In the genomic region with DNA sequence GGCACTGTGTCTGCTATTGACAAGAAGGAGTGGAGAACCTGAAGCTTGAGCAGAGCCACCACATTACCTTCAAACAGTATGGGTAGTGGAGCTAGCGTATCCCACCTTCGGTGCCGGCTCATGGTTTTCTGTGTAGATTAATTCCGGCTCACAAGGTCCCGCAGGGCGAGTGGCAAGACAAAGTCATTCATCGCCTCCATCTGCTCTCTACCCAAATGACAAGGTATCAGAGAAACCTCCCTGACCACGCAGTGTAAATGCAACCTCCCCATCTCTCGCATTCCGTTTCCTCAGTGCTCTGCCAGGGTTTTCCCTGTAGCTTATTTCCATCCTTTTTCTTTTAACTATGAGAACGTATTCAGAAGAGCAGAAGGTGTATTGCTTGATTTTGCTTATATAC, we compare ENCODE assay signal across 14 cellular contexts.
"Had no signal": no experiment of that assay in that cellular context is flagged by ENCODE, and none has a peak within 500 bp of the region (broad histone marks: within the 10 kb centered on the region; RNA-seq: fewer than 3 reads in every experiment).

No MANE protein-coding gene starts in this region.

- H3K27ac ChIP-seq: brain microvascular endothelial cell, esophagus squamous epithelium, stomach, tibial nerve had no signal

- ATAC-seq: activated CD4-positive, CD25-positive, alpha-beta regulatory T cell treated with anti-CD3 and anti-CD28 coated beads, Interleukin-2, amount 50 U/mL, for 24 hours; activated T-cell treated with anti-CD3 and anti-CD28 coated beads, Interleukin-2, amount 50 U/mL, for 4 hours; left colon; natural killer cell had no signal

- H3K27me3 ChIP-seq: brain microvascular endothelial cell, esophagus squamous epithelium, stomach, tibial nerve had no signal

- H3K9me3 ChIP-seq: esophagus squamous epithelium, stomach, tibial nerve had no signal

- H3K36me3 Mint-ChIP-seq: natural killer cell had no signal

- H3K27ac Mint-ChIP-seq: natural killer cell had no signal

- H3K4me3 Mint-ChIP-seq: activated T-cell treated with anti-CD3 and anti-CD28 coated beads, Interleukin-2, amount 50 U/mL, for 4 hours; natural killer cell had no signal

- H3K4me3 ChIP-seq: esophagus squamous epithelium, lung, stomach, tibial nerve had no signal

- H3K9me3 Mint-ChIP-seq: activated T-cell treated with anti-CD3 and anti-CD28 coated beads, Interleukin-2, amount 50 U/mL, for 4 hours; natural killer cell had no signal

- DNase-seq: activated CD4-positive, alpha-beta T cell treated with anti-CD3 and anti-CD28 coated beads, Interleukin-2, amount 50 U/mL, for 48 hours; activated T-cell treated with anti-CD3 and anti-CD28 coated beads, Interleukin-2, amount 50 U/mL, for 4 hours; brain microvascular endothelial cell; esophagus squamous epithelium; foreskin fibroblast; left colon; natural killer cell; SHP77; stimulated activated CD4-positive, alpha-beta T cell treated with anti-CD3 and anti-CD28 coated beads, Interleukin-2, amount 100 ng/mL, for 48 hours; stimulated activated CD8-positive, alpha-beta memory T cell treated with anti-CD3 and anti-CD28 coated beads, Interleukin-4, amount 100 ng/mL, for 48 hours; stomach had no signal

- H3K36me3 ChIP-seq: brain microvascular endothelial cell, esophagus squamous epithelium, stomach, tibial nerve had no signal
